8 cellular contexts compared by ENCODE assay signal in genomic region chr17:43832168-43832975, GRCh38. TPM values are rescaled to one million over a fixed set of nuclear protein-coding genes. Genes with fewer than 3 reads are reported as not detected.
DNase-seq lines count a peak whose midpoint lies in the region; TF ChIP-seq lines count a peak whose summit lies in the region.

No MANE protein-coding gene starts in this region.

- intact Hi-C loops in ascending aorta (cut with DNase I), result loop anchor here (2.0 kb wide), 1 partner anchor 54 kb away; the partner anchor contains the start of gene DUSP3
- intact Hi-C loops in sigmoid colon (cut with DNase I), result loop anchor here (5.0 kb wide), 1 partner anchor 55 kb away; the partner anchor contains the start of gene DUSP3

- no CpG with 5 or more reads among the region's 51 CpGs for WGBS in iPS DF 6.9 (ENCODE audit: insufficient coverage, insufficient read length)
- WGBS in sigmoid colon, 2 donors, result 11 to 12% methylated on average over 51 of the region's 51 CpGs

- TF ChIP-seq CTCF in ascending aorta (IDR thresholded peaks at IDR 0.05) (peak in 1 of 3 experiments; percentile 15), sigmoid colon (IDR thresholded peaks at IDR 0.05) (no peak)

- peak overlapping the region; percentile 73 to 79 for H3K27ac ChIP-seq in ascending aorta
- H3K27ac ChIP-seq in iPS DF 6.9 (ENCODE audit: low read length), result no peak overlapping the region
- H3K27ac ChIP-seq in sigmoid colon, result peak overlapping the region; percentile 68 to 76 (median 72)

- no peaks in the 10 kb centered on the region for H3K27me3 ChIP-seq in ascending aorta
- H3K27me3 ChIP-seq in iPS DF 6.9 (ENCODE audit: control insufficient read depth, insufficient read depth, low read length), result no peaks in the 10 kb centered on the region; the same call in 1 of the 2 replicates
- H3K27me3 ChIP-seq in sigmoid colon, result no peaks in the 10 kb centered on the region

- no peak for TF ChIP-seq POLR2A in sigmoid colon (IDR thresholded peaks at IDR 0.05)

- H3K4me1 ChIP-seq in ascending aorta (peaks cover 0 to 12% of the 10 kb centered on the region in 2 donors), iPS DF 6.9 (ENCODE audit: control insufficient read depth, insufficient read depth, low read length) (no peaks in the 10 kb centered on the region), sigmoid colon (peaks cover 0 to 23% (median 18%) of the 10 kb centered on the region in 4 donors)

- DNase-seq in NCI-H1436 (lab: John Stamatoyannopoulos, UW) (peak; percentile 50), NCI-H1436 treated with DMSO at 0.1 percent for 48 hours (lab: John Stamatoyannopoulos, UW) (no peak), NCI-H226 (peak; percentile 62), ascending aorta (ENCODE audit: low spot score in 2 of 2) (peak in 1 of 2 donors; percentile 81), iPS DF 6.9 (ENCODE audit: low read depth, low spot score) (no peak), sigmoid colon (peak; percentile 79), inferior parietal cortex (ENCODE audit: extremely low spot score) (no peak)
- DNase-seq in effector CD8-positive, alpha-beta T cell (lab: John Stamatoyannopoulos, UW), result no peak

- TF ChIP-seq EP300 in sigmoid colon (IDR thresholded peaks at IDR 0.05), result no peak

- H3K36me3 ChIP-seq in ascending aorta (peaks cover 10 to 28% of the 10 kb centered on the region in 2 donors), iPS DF 6.9 (ENCODE audit: control insufficient read depth, insufficient read depth, low read length) (no peaks in the 10 kb centered on the region), sigmoid colon (peaks cover 0 to 28% (median 9%) of the 10 kb centered on the region in 4 donors)

- H3K4me3 ChIP-seq in ascending aorta, result peak overlapping the region; percentile 91 to 96
- peak overlapping the region; percentile 67 for H3K4me3 ChIP-seq in iPS DF 6.9 (ENCODE audit: low read length)
- H3K4me3 ChIP-seq in sigmoid colon, result peak overlapping the region; percentile 54 to 90 (median 71)

- no peaks in the 10 kb centered on the region for H3K9me3 ChIP-seq in ascending aorta
- no peaks in the 10 kb centered on the region for H3K9me3 ChIP-seq in iPS DF 6.9 (ENCODE audit: control insufficient read depth, insufficient read depth, low read length)
- H3K9me3 ChIP-seq in sigmoid colon, result no peaks in the 10 kb centered on the region

RNA-seq across cellular contexts. Expression of gene MPP3, which starts 0.6 kb away (rescaled TPM):
- 37.0 TPM for total RNA-seq in ascending aorta
- total RNA-seq in sigmoid colon, result 10 to 100 TPM in 1 of 4 donors, 1 to 10 TPM in 3; 5.0 to 10.5 (median 6.0) TPM
- polyA plus RNA-seq in sigmoid colon, result 1 to 10 TPM in 2 of 3 donors, under 1 TPM in 1; 0.23 to 1.9 (median 1.2) TPM

RNA-seq across cellular contexts. Expression of gene CD300LG, which starts 14.6 kb away (rescaled TPM):
- total RNA-seq in ascending aorta, result 45.9 TPM
- 1 to 10 TPM; 1.5 to 5.3 (median 2.6) TPM for total RNA-seq in sigmoid colon
- polyA plus RNA-seq in sigmoid colon, result 1 to 10 TPM in 1 of 3 donors, under 1 TPM in 1, not detected in 1; 0.60 to 1.5 TPM

RNA-seq across cellular contexts. Expression of gene CFAP97D1, which starts 52.1 kb away (rescaled TPM):
- total RNA-seq in ascending aorta (not detected), sigmoid colon (not detected)
- polyA plus RNA-seq in sigmoid colon, result not detected

RNA-seq across cellular contexts. Expression of gene DUSP3, which starts 53.6 kb away (rescaled TPM):
- total RNA-seq in ascending aorta (70.5 TPM), sigmoid colon (100 to 1,000 TPM in 3 of 4 donors, 10 to 100 TPM in 1; 70.4 to 140 (median 120) TPM)
- polyA plus RNA-seq in sigmoid colon, result 10 to 100 TPM; 32.3 to 57.1 (median 47.2) TPM

Comparison
In these comparisons a context has a peak if more than half of its experiments do, and no peak if none do; other contexts are left out.
1. DNase-seq: peak in NCI-H1436 (single experiment), NCI-H226 (single experiment) and sigmoid colon (single experiment); none in NCI-H1436 treated with DMSO at 0.1 percent for 48 hours (single experiment), iPS DF 6.9 (single experiment), inferior parietal cortex (single experiment) and effector CD8-positive, alpha-beta T cell (single experiment).
2. Peak in every context shown above with its lines, with median percentiles within 50 percentile points of each other: H3K4me3 ChIP-seq.